1 cellular context compared by ENCODE assay signal in the genomic region with DNA sequence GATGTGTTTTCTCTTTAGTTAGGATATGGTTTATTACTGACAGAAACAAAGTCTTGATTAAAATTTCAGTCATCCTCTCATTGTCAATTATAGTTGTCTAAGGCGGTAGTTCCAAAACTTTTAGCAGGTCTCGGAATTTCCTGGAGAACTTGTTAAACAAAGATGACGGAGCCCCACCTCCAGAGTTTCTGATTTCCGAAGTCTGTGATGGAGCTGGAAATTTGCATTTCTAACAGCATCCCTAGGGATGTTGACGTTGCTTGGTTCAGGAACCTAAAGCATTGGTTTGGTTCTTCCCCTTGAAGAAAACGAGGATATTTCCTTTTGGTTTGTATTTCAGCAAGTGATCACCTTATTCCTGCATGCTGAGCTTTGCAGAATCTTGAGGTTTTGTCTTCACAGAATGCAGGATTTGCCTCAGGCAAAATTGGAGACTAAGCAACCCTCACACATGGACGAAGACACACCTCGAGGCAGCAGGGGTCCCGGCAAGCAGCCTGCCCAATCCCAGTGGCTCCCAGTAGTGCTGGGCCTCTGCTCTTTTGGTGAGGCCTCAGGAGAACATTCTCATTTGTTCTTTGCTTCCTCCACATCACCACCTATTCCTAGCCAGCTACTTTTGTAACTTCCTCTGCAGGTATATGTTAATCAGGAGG.
TF ChIP-seq lines count a peak whose summit lies in the region.

No MANE protein-coding gene starts in this region.

TF ChIP-seq in SK-N-SH treated with all-trans-retinoic acid at 6 μM for 48 hours, 23 proteins besides CTCF, POLR2A, EP300 and RAD21 (continued from another document):
- TF ChIP-seq ZNF8 (CRISPR knock-in tag; IDR thresholded peaks at IDR 0.05) = no peak
- TF ChIP-seq ESRRG (CRISPR knock-in tag; IDR thresholded peaks at IDR 0.05) = no peak
